15 cellular contexts compared by ENCODE assay signal in the genomic region with DNA sequence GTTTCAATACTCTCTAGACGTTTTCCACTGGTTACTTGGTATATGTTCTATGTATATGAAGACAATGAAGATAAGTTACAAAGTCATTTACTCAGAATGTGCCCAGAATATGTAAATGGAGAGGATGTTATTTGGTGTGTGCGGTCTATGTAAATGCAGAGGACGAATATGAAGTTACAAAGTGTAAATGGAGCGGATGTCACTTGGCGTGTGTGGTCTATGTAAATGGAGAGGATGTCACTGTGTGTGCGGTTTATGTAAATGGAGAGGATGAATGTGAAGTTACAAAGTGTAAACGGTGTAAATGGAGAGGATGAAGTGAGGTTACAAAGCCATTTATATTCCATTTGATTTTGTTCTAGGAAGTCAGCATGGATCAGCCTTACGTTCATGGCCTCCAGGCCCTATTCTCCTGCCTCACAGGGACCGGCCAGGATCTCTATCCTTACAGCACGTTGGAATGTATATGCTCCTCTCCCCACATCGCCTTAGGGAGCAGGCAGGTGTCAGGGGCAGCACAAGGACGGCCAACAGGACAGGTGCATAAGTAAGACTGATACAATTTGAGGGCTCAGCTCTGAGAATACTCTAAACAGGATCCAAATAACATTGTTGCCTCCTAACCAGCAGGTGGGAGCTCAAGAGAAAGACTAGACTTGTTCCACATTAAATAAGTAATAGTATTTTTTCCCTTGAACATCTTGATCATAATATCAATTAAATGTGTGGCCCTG. TPM values are rescaled to one million over a fixed set of nuclear protein-coding genes. Genes with fewer than 3 reads are reported as not detected.
DNase-seq lines count a peak whose midpoint lies in the region; ATAC-seq and TF ChIP-seq lines count a peak whose summit lies in the region.
"Had no signal": no experiment of that assay in that cellular context is flagged by ENCODE, and none has a peak within 500 bp of the region (broad histone marks: within the 10 kb centered on the region; RNA-seq: fewer than 3 reads in every experiment).

No MANE protein-coding gene starts in this region.

- H3K27ac ChIP-seq in OCI-LY7 (ENCODE audit: low read depth, low read length, poor library complexity, severe bottlenecking) (no peak overlapping the region), gastroesophageal sphincter (no peak overlapping the region), breast epithelium (no peak overlapping the region), PC-9 (no peak overlapping the region)
- H3K27ac ChIP-seq: brain microvascular endothelial cell, C4-2B had no signal

- 73% methylated on average over 6 to 12 of the region's 12 CpGs for WGBS in gastroesophageal sphincter (ENCODE audit: low coverage in 1 of 2), 2 donors

- H3K27me3 ChIP-seq in gastroesophageal sphincter = peaks cover 33% of the 10 kb centered on the region
- H3K27me3 ChIP-seq in breast epithelium = no peaks in the 10 kb centered on the region
- peaks cover 62% of the 10 kb centered on the region for H3K27me3 ChIP-seq in PC-9 (ENCODE audit: insufficient read depth, low read depth)
- H3K27me3 ChIP-seq: brain microvascular endothelial cell had no signal

- TF ChIP-seq POLR2A in gastroesophageal sphincter (IDR thresholded peaks at IDR 0.05) = no peak
- TF ChIP-seq POLR2A in breast epithelium (IDR thresholded peaks at IDR 0.05) = no peak

- peak overlapping the region; percentile 62 for H3K4me2 ChIP-seq in OCI-LY7 (ENCODE audit: low read length)
- H3K4me2 ChIP-seq in PC-9 = no peak overlapping the region

- TF ChIP-seq EP300 in gastroesophageal sphincter (IDR thresholded peaks at IDR 0.05) = no peak

- POLR2A ChIA-PET in OCI-LY7 (lab: Charles Lee) (no interaction called here), PC-9 (lab: Charles Lee; ENCODE audit: unreplicated experiment) (no interaction called here)

- BruUV-seq in OCI-LY7 (replicated peaks; lab: Mats Ljungman, UMichigan) (no TSS peak), PC-9 (replicated peaks; lab: Mats Ljungman, UMichigan) (no TSS peak)

- H3K4me1 ChIP-seq in OCI-LY7 (ENCODE audit: insufficient read depth, low read length, poor library complexity, severe bottlenecking) (peaks cover 26% of the 10 kb centered on the region), gastroesophageal sphincter (no peaks in the 10 kb centered on the region), breast epithelium (no peaks in the 10 kb centered on the region), PC-9 (replicated peaks; ENCODE audit: insufficient read depth) (no peaks in the 10 kb centered on the region)

- CTCF ChIA-PET in OCI-LY7 (lab: Charles Lee; ENCODE audit: unreplicated experiment) = no interaction called here
- CTCF ChIA-PET in PC-9 (lab: Charles Lee) = no interaction called here

- no peaks in the 10 kb centered on the region for H3K27me3 Mint-ChIP-seq in activated T-helper 2 cell treated with anti-CD3 and anti-CD28 coated beads, Interferon-gamma antibody, Interleukin-2, Interleukin-4, amounts not matched to agents 10 μg/mL and 5 μg/mL and 100 μg/mL, durations not matched to agents 14 hours and 24 hours and 36 hours (ENCODE audit: low read depth)

- TF ChIP-seq CTCF in GM20000 (IDR thresholded peaks at IDR 0.05; ENCODE audit: extremely low read depth, missing control alignments) = no peak
- no peak for TF ChIP-seq CTCF in OCI-LY7 (conservative IDR thresholded peaks at IDR 0.05; ENCODE audit: low read length)
- TF ChIP-seq CTCF in gastroesophageal sphincter (IDR thresholded peaks at IDR 0.05) = no peak
- TF ChIP-seq CTCF in breast epithelium (IDR thresholded peaks at IDR 0.05) = no peak
- TF ChIP-seq CTCF in PC-9 (conservative IDR thresholded peaks at IDR 0.05) = no peak

- no peaks in the 10 kb centered on the region for H3K9me3 ChIP-seq in OCI-LY7 (ENCODE audit: low read length)
- H3K9me3 ChIP-seq in gastroesophageal sphincter = no peaks in the 10 kb centered on the region
- H3K9me3 ChIP-seq in breast epithelium = no peaks in the 10 kb centered on the region
- H3K9me3 ChIP-seq in PC-9 (ENCODE audit: insufficient read depth, low read depth) = no peaks in the 10 kb centered on the region

- H3K36me3 ChIP-seq in OCI-LY7 (ENCODE audit: insufficient read depth, low read length) (no peaks in the 10 kb centered on the region), gastroesophageal sphincter (no peaks in the 10 kb centered on the region), breast epithelium (no peaks in the 10 kb centered on the region), PC-9 (ENCODE audit: low read depth) (no peaks in the 10 kb centered on the region)
- H3K36me3 ChIP-seq: brain microvascular endothelial cell had no signal

- peak; percentile 72 for DNase-seq in GM20000 (ENCODE audit: low spot score)
- DNase-seq in OCI-LY7 (ENCODE audit: low spot score) = peak; percentile 83
- no peak for DNase-seq in activated T-helper 2 cell treated with anti-CD3 and anti-CD28 coated beads, Interferon-gamma antibody, Interleukin-2, Interleukin-4, amounts not matched to agents 10 μg/mL and 5 μg/mL and 100 μg/mL, durations not matched to agents 14 hours and 24 hours and 36 hours (ENCODE audit: low spot score)
- no peak for DNase-seq in breast epithelium (ENCODE audit: low spot score in 2 of 2)
- DNase-seq in PC-9 = no peak
- DNase-seq: brain microvascular endothelial cell, left colon, NCI-H1930, retina, Right ventricle myocardium superior had no signal

- H3K79me2 ChIP-seq in OCI-LY7 (ENCODE audit: insufficient read depth, low read depth, low read length) (no peaks in the 10 kb centered on the region), PC-9 (ENCODE audit: low read depth) (no peaks in the 10 kb centered on the region)

- H4K20me1 ChIP-seq in OCI-LY7 (ENCODE audit: insufficient read depth, low read length) (no peaks in the 10 kb centered on the region), PC-9 (ENCODE audit: insufficient read depth) (no peaks in the 10 kb centered on the region)

- H3K36me3 Mint-ChIP-seq in activated T-helper 2 cell treated with anti-CD3 and anti-CD28 coated beads, Interferon-gamma antibody, Interleukin-2, Interleukin-4, amounts not matched to agents 10 μg/mL and 5 μg/mL and 100 μg/mL, durations not matched to agents 14 hours and 24 hours and 36 hours (ENCODE audit: low read depth) = no peaks in the 10 kb centered on the region

- no peaks in the 10 kb centered on the region for H3F3A ChIP-seq in PC-9 (ENCODE audit: insufficient read depth, low read depth)

- H3K4me3 ChIP-seq in OCI-LY7 (ENCODE audit: low read depth, low read length, poor library complexity, severe bottlenecking) (peak overlapping the region; percentile 8), gastroesophageal sphincter (no peak overlapping the region), breast epithelium (no peak overlapping the region), PC-9 (no peak overlapping the region)

- H3K27ac Mint-ChIP-seq in activated T-helper 2 cell treated with anti-CD3 and anti-CD28 coated beads, Interferon-gamma antibody, Interleukin-2, Interleukin-4, amounts not matched to agents 10 μg/mL and 5 μg/mL and 100 μg/mL, durations not matched to agents 14 hours and 24 hours and 36 hours = no peak overlapping the region

- H3K9me2 ChIP-seq in OCI-LY7 (ENCODE audit: insufficient read depth, low read length) = no peaks in the 10 kb centered on the region
- no peaks in the 10 kb centered on the region for H3K9me2 ChIP-seq in PC-9 (ENCODE audit: insufficient read depth)

- no peaks in the 10 kb centered on the region for H3K9me3 Mint-ChIP-seq in activated T-helper 2 cell treated with anti-CD3 and anti-CD28 coated beads, Interferon-gamma antibody, Interleukin-2, Interleukin-4, amounts not matched to agents 10 μg/mL and 5 μg/mL and 100 μg/mL, durations not matched to agents 14 hours and 24 hours and 36 hours

- H3K4me3 Mint-ChIP-seq in activated T-helper 2 cell treated with anti-CD3 and anti-CD28 coated beads, Interferon-gamma antibody, Interleukin-2, Interleukin-4, amounts not matched to agents 10 μg/mL and 5 μg/mL and 100 μg/mL, durations not matched to agents 14 hours and 24 hours and 36 hours (ENCODE audit: low read depth) = no peak overlapping the region

- H2AFZ ChIP-seq in OCI-LY7 (ENCODE audit: low read length) (no peak overlapping the region), PC-9 (no peak overlapping the region)

- no peaks in the 10 kb centered on the region for H3K4me1 Mint-ChIP-seq in activated T-helper 2 cell treated with anti-CD3 and anti-CD28 coated beads, Interferon-gamma antibody, Interleukin-2, Interleukin-4, amounts not matched to agents 10 μg/mL and 5 μg/mL and 100 μg/mL, durations not matched to agents 14 hours and 24 hours and 36 hours (ENCODE audit: low read depth)

- ATAC-seq in GM18498 (IDR thresholded peaks at IDR 0.05; ENCODE audit: unreplicated experiment) (peak; percentile 98), HG03039 (IDR thresholded peaks at IDR 0.05; ENCODE audit: unreplicated experiment) (peak; percentile 96), gastroesophageal sphincter (no peak)
- ATAC-seq: HCT116, left colon had no signal

- intact Hi-C loops in OCI-LY7 (cut with micrococcal nuclease; ENCODE audit: unreplicated experiment) = no loop called here
- intact Hi-C loops in activated T-helper 2 cell treated with anti-CD3 and anti-CD28 coated beads, Interferon-gamma antibody, Interleukin-2, Interleukin-4, amounts not matched to agents 10 μg/mL and 5 μg/mL and 100 μg/mL, durations not matched to agents 14 hours and 24 hours and 36 hours (cut with micrococcal nuclease) = no loop called here
- intact Hi-C loops in breast epithelium (cut with DNase I; ENCODE audit: low total_unique reads) = no loop called here
- intact Hi-C loops in PC-9 (cut with micrococcal nuclease; ENCODE audit: unreplicated experiment) = no loop called here

RNA-seq across cellular contexts. Expression of gene GLRX5, which starts 42.4 kb away (rescaled TPM):
- 59.6 and 68.2 TPM in 2 replicates for total RNA-seq in OCI-LY7 (2014; rRNA removed; shearing (Covaris generic))
- total RNA-seq in OCI-LY7 (2022) = 78.4 and 82.6 TPM in 2 replicates
- total RNA-seq in gastroesophageal sphincter = 10 to 100 TPM; 30.5 to 50.5 (median 33.3) TPM
- total RNA-seq in activated T-helper 2 cell treated with anti-CD3 and anti-CD28 coated beads, Interferon-gamma antibody, Interleukin-2, Interleukin-4, amounts not matched to agents 10 μg/mL and 5 μg/mL and 100 μg/mL, durations not matched to agents 14 hours and 24 hours and 36 hours = 32.4 and 39.4 TPM in 2 replicates
- total RNA-seq in breast epithelium = 10 to 100 TPM; 29.1 to 36.1 (median 33.6) TPM
- 19.6 and 23.2 TPM in 2 replicates for total RNA-seq in PC-9 (2021)

Comparison
In these comparisons a context has a peak if more than half of its experiments do, and no peak if none do; other contexts are left out.
1. DNase-seq: peak in GM20000 (single experiment) and OCI-LY7 (single experiment); none in activated T-helper 2 cell treated with anti-CD3 and anti-CD28 coated beads, Interferon-gamma antibody, Interleukin-2, Interleukin-4, amounts not matched to agents 10 μg/mL and 5 μg/mL and 100 μg/mL, durations not matched to agents 14 hours and 24 hours and 36 hours (single experiment), breast epithelium (0 of 2) and PC-9 (0 of 2).